In the genomic region with DNA sequence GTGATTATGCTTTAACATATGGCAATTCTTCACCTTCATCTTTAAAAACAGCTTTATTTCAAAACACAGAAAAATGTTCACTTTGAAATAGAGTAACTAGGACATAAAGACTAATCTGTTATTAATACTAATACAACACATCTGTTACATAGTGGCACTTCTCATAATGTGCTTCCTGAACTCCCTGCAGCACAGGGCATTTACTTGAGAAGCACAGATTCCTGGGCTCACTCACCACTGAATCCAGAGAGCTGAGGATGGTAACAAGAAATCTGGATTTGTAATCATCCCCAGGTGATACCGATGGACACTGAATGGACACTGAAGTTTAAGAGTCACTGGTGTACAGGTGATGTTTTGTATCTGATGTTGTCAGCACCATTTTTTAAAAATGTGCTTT, we compare ENCODE assay signal across 12 cellular contexts.
"Had no signal": no experiment of that assay in that cellular context is flagged by ENCODE, and none has a peak within 500 bp of the region (broad histone marks: within the 10 kb centered on the region; RNA-seq: fewer than 3 reads in every experiment).

No MANE protein-coding gene starts in this region.

- H3K27me3 ChIP-seq: esophagus squamous epithelium, heart right ventricle, left lung, ovary, testis had no signal

- H3K4me3 ChIP-seq: esophagus squamous epithelium, heart right ventricle, left lung, ovary, testis had no signal

- H3K4me1 ChIP-seq: left lung, testis had no signal

- ATAC-seq: stimulated activated naive CD8-positive, alpha-beta T cell treated with anti-CD3 and anti-CD28 coated beads, Interleukin-15, amount 100 ng/mL, for 72 hours had no signal

- H3K27ac ChIP-seq: esophagus squamous epithelium, heart right ventricle, left lung, ovary, testis had no signal

- DNase-seq: activated CD4-positive, alpha-beta T cell treated with anti-CD3 and anti-CD28 coated beads, Interleukin-2, amount 50 U/mL, for 4 hours; activated CD4-positive, CD25-positive, alpha-beta regulatory T cell treated with anti-CD3 and anti-CD28 coated beads, Interleukin-2, amount 50 U/mL, for 72 hours; activated effector memory CD4-positive, alpha-beta T cell treated with anti-CD3 and anti-CD28 coated beads, Interleukin-2, amount 50 U/mL, for 16 hours; activated T-cell treated with anti-CD3 and anti-CD28 coated beads, Interleukin-2, amount 50 U/mL, for 1 hour; esophagus squamous epithelium; heart right ventricle; left lung; ovary; stimulated activated CD4-positive, alpha-beta T cell treated with anti-CD3 and anti-CD28 coated beads, Interleukin-4, amount 100 ng/mL, for 4 hours; stimulated activated naive CD8-positive, alpha-beta T cell treated with anti-CD3 and anti-CD28 coated beads, Interleukin-15, amount 100 ng/mL, for 72 hours; T-helper 2 cell; testis had no signal

- H3K9me3 ChIP-seq: esophagus squamous epithelium, heart right ventricle, ovary, testis had no signal

- H3K36me3 ChIP-seq: esophagus squamous epithelium, heart right ventricle, left lung, ovary had no signal
